In genomic region chr2:37780097-37780676, GRCh38 we compare ENCODE assay signal across 18 cellular contexts.
DNase-seq lines count a peak whose midpoint lies in the region; ATAC-seq and TF ChIP-seq lines count a peak whose summit lies in the region.
"Had no signal": no experiment of that assay in that cellular context is flagged by ENCODE, and none has a peak within 500 bp of the region (broad histone marks: within the 10 kb centered on the region; RNA-seq: fewer than 3 reads in every experiment).

No MANE protein-coding gene starts in this region.

- BruUV-seq in mammary epithelial cell (replicated peaks; lab: Mats Ljungman, UMichigan), result no TSS peak

- CTCF ChIA-PET in AG04450 (lab: Charles Lee), result interaction anchor here (0.7 to 2.9 kb wide), 3 partner anchors 53 to 366 kb away, joined by 3 to 14 read pairs (median 6); no protein-coding TSS in a partner anchor
- CTCF ChIA-PET in mammary epithelial cell (lab: Charles Lee; ENCODE audit: low non-redundant PET), result interaction anchor here (0.6 to 1.0 kb wide), 2 partner anchors 97 to 181 kb away, joined by 3 to 4 read pairs; no protein-coding TSS in a partner anchor

- H4K20me1 ChIP-seq in mammary epithelial cell (ENCODE audit: insufficient read depth, low read length), result no peaks in the 10 kb centered on the region

- H3K4me1 ChIP-seq in mammary epithelial cell (ENCODE audit: insufficient read depth, low read length) (peaks cover 65% of the 10 kb centered on the region), BE2C (peaks cover 40% of the 10 kb centered on the region)

- H3K27ac ChIP-seq in AG04450 (ENCODE audit: low read depth, low read length) (peak overlapping the region; percentile 86), mammary epithelial cell (ENCODE audit: insufficient read depth, low read depth, low read length) (no peak overlapping the region)
- H3K27ac ChIP-seq: dorsolateral prefrontal cortex, HL-60, lower lobe of right lung had no signal

- H3K36me3 Mint-ChIP-seq in HFFc6 (ENCODE audit: low read depth) (no peaks in the 10 kb centered on the region), nephron (ENCODE audit: low read depth) (no peaks in the 10 kb centered on the region)
- H3K36me3 Mint-ChIP-seq: stimulated activated memory B cell treated with anti-CD40 and anti-IgM and Interleukin-4, amounts not matched to agents 10 μg/mL and 1 μg/mL and 100 μg/mL, for 72 hours had no signal

- DNase-seq in AG04450 (ENCODE audit: low read depth, low spot score) (no peak), HFFc6 (peak; percentile 65), mammary epithelial cell (peak; percentile 64), BE2C (no peak), NCI-H187 treated with DMSO at 0.1 percent for 48 hours (lab: John Stamatoyannopoulos, UW) (no peak)
- DNase-seq: activated CD4-positive, alpha-beta T cell treated with anti-CD3 and anti-CD28 coated beads, Interleukin-2, amount 50 U/mL, for 48 hours; AML-193; dorsolateral prefrontal cortex; lower lobe of right lung; NCI-H1694 treated with DMSO at 0.1 percent for 48 hours; SIG-M5 had no signal

- 30% methylated on average over 2 of the region's 2 CpGs for WGBS in mammary epithelial cell (ENCODE audit: low coverage, missing lambda C conversion rate)

- H3K4me1 Mint-ChIP-seq in HFFc6 (ENCODE audit: low read depth) (peaks cover 98% of the 10 kb centered on the region), nephron (peaks cover 88% of the 10 kb centered on the region)
- H3K4me1 Mint-ChIP-seq: stimulated activated memory B cell treated with anti-CD40 and anti-IgM and Interleukin-4, amounts not matched to agents 10 μg/mL and 1 μg/mL and 100 μg/mL, for 72 hours had no signal

- H3K9me3 ChIP-seq in AG04450 (ENCODE audit: control insufficient read depth, insufficient read depth, low read length), result no peaks in the 10 kb centered on the region
- no peaks in the 10 kb centered on the region for H3K9me3 ChIP-seq in mammary epithelial cell (replicated peaks; ENCODE audit: insufficient read depth, low read length)
- no peaks in the 10 kb centered on the region for H3K9me3 ChIP-seq in BE2C
- H3K9me3 ChIP-seq: ascending aorta, lower lobe of right lung had no signal

- POLR2A ChIA-PET in AG04450 (lab: Yijun Ruan, JAX), result interaction anchor here (0.6 to 2.3 kb wide), 6 partner anchors 12 to 1938 kb away, joined by 5 to 10 read pairs (median 8); no protein-coding TSS in a partner anchor

- H3K9me3 Mint-ChIP-seq in HFFc6 (no peaks in the 10 kb centered on the region), nephron (no peaks in the 10 kb centered on the region)

- in situ Hi-C loops in mammary epithelial cell (cut with MboI; ENCODE audit: low sequenced_read_pairs in 2 of 2), result no loop called here

- no peaks in the 10 kb centered on the region for H3K27me3 Mint-ChIP-seq in HFFc6 (ENCODE audit: insufficient read depth)
- peaks cover 15% of the 10 kb centered on the region for H3K27me3 Mint-ChIP-seq in nephron (ENCODE audit: low read depth)
- H3K27me3 Mint-ChIP-seq: stimulated activated memory B cell treated with anti-CD40 and anti-IgM and Interleukin-4, amounts not matched to agents 10 μg/mL and 1 μg/mL and 100 μg/mL, for 72 hours had no signal

- dilution Hi-C loops in mammary epithelial cell (cut with HindIII; ENCODE audit: low sequenced_read_pairs), result no loop called here

- H3K9ac ChIP-seq in mammary epithelial cell (ENCODE audit: insufficient read depth, low read length), result no peak overlapping the region

- ATAC-seq in HG03442 (IDR thresholded peaks at IDR 0.05; ENCODE audit: unreplicated experiment) (no peak), HG03342 (IDR thresholded peaks at IDR 0.05; ENCODE audit: unreplicated experiment) (no peak)
- ATAC-seq: lower lobe of right lung; sciatic nerve; stimulated activated memory B cell treated with anti-CD40 and anti-IgM and Interleukin-4, amounts not matched to agents 10 μg/mL and 1 μg/mL and 100 μg/mL, for 72 hours had no signal

- TF ChIP-seq CTCF in AG04450 (IDR thresholded peaks at IDR 0.05; ENCODE audit: low read depth, low read length) (no peak), HFFc6 (IDR thresholded peaks at IDR 0.05) (no peak), mammary epithelial cell (conservative IDR thresholded peaks at IDR 0.05 in 1 of 2, IDR thresholded peaks at IDR 0.05 in 1 of 2; ENCODE audit: extremely low read depth in 1 of 2, insufficient read depth in 1 of 2, low read depth in 1 of 2, low read length in 2 of 2) (no peak), nephron (IDR thresholded peaks at IDR 0.05; ENCODE audit: unreplicated experiment in 3 of 3) (no peak), BE2C (IDR thresholded peaks at IDR 0.05; ENCODE audit: low read depth, low read length) (no peak)

- H2AFZ ChIP-seq in mammary epithelial cell (ENCODE audit: low read depth, low read length), result no peak overlapping the region

- H3K4me2 ChIP-seq in mammary epithelial cell (ENCODE audit: insufficient read depth, low read depth, low read length), result no peak overlapping the region

- intact Hi-C loops in mammary epithelial cell (cut with micrococcal nuclease), result no loop called here

- H3K4me3 ChIP-seq in AG04450 (ENCODE audit: low read depth, low read length) (no peak overlapping the region), mammary epithelial cell (replicated peaks in 1 of 3; ENCODE audit: insufficient read depth in 1 of 3, low read depth in 2 of 3, low read length in 3 of 3) (no peak overlapping the region), BE2C (ENCODE audit: low read depth, low read length) (no peak overlapping the region)
- H3K4me3 ChIP-seq: ascending aorta, dorsolateral prefrontal cortex, lower lobe of right lung had no signal

- peak overlapping the region; percentile 73 for H3K27ac Mint-ChIP-seq in HFFc6
- H3K27ac Mint-ChIP-seq in nephron, result peak overlapping the region in 2 of 3 experiments; percentile 52 to 59
- H3K27ac Mint-ChIP-seq: stimulated activated memory B cell treated with anti-CD40 and anti-IgM and Interleukin-4, amounts not matched to agents 10 μg/mL and 1 μg/mL and 100 μg/mL, for 72 hours had no signal

- H3K27me3 ChIP-seq in AG04450 (ENCODE audit: control insufficient read depth, insufficient read depth, low read length) (no peaks in the 10 kb centered on the region), mammary epithelial cell (ENCODE audit: insufficient read depth, low read length) (no peaks in the 10 kb centered on the region), BE2C (no peaks in the 10 kb centered on the region)
- H3K27me3 ChIP-seq: ascending aorta, dorsolateral prefrontal cortex had no signal

- peak overlapping the region; percentile 71 for H3K4me3 Mint-ChIP-seq in HFFc6
- no peak overlapping the region for H3K4me3 Mint-ChIP-seq in nephron
- H3K4me3 Mint-ChIP-seq: stimulated activated memory B cell treated with anti-CD40 and anti-IgM and Interleukin-4, amounts not matched to agents 10 μg/mL and 1 μg/mL and 100 μg/mL, for 72 hours had no signal

- no peaks in the 10 kb centered on the region for H3K79me2 ChIP-seq in mammary epithelial cell (ENCODE audit: insufficient read depth, low read length)

- no peaks in the 10 kb centered on the region for H3K36me3 ChIP-seq in mammary epithelial cell (ENCODE audit: insufficient read depth, low read length)
- H3K36me3 ChIP-seq in BE2C, result no peaks in the 10 kb centered on the region
- H3K36me3 ChIP-seq: ascending aorta, lower lobe of right lung had no signal

Comparison
In these comparisons a context has a peak if more than half of its experiments do, and no peak if none do; other contexts are left out.
1. DNase-seq: peak in HFFc6 (single experiment) and mammary epithelial cell (single experiment); none in AG04450 (single experiment), BE2C (single experiment) and NCI-H187 treated with DMSO at 0.1 percent for 48 hours (single experiment).